ENCODE assay signal across 21 cellular contexts in the genomic region with DNA sequence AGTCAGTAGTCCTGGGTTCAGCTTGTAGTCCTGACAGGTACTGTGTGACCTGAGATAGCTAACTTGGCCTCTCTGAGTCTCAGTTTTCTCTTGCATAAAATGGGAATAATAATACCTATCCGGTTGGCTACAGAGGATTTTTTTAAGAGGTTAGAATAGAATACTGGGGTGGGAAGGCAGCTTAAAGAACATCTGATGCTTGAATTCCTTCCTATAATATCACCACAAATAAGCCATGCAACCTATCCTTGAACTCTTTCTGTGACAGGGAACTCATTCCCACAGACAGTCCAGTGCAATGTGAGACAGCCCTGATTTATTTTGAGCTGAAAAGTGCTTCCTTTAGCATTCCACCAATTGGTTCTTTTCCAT.
DNase-seq lines count a peak whose midpoint lies in the region; ATAC-seq, FAIRE-seq and TF ChIP-seq lines count a peak whose summit lies in the region.
"Had no signal": no experiment of that assay in that cellular context is flagged by ENCODE, and none has a peak within 500 bp of the region (broad histone marks: within the 10 kb centered on the region; RNA-seq: fewer than 3 reads in every experiment).

No MANE protein-coding gene starts in this region.

- no peak for FAIRE-seq in K562 (lab: Jason Lieb, UNC)

- no peak overlapping the region for H3K4me2 ChIP-seq in K562 (ENCODE audit: insufficient read depth, low read length)

- H4K20me1 ChIP-seq in K562 (replicated peaks; ENCODE audit: control insufficient read depth, insufficient read depth, low read length) = no peaks in the 10 kb centered on the region

- in situ Hi-C loops in K562 (cut with MboI) = no loop called here

- peaks cover 7% of the 10 kb centered on the region for H3K4me1 Mint-ChIP-seq in activated CD4-positive, alpha-beta T cell treated with anti-CD3 and anti-CD28 coated beads, Interleukin-2, amount 10 ng/mL, durations not matched to agents 24 days and 14 days
- H3K4me1 Mint-ChIP-seq: CD14-positive monocyte had no signal

- H3K4me1 ChIP-seq in HEK293 (ENCODE audit: control insufficient read depth, insufficient read depth, low read length) = peaks cover 3% of the 10 kb centered on the region; the same call in 1 of the 2 replicates
- H3K4me1 ChIP-seq in K562 (replicated peaks in 1 of 2; ENCODE audit: control insufficient read depth in 2 of 2, insufficient read depth in 2 of 2, low read length in 2 of 2) = peaks cover 0 to 10% of the 10 kb centered on the region in 2 experiments; a peak in 3 of 5 replicates
- H3K4me1 ChIP-seq in suprapubic skin = peaks cover 27% of the 10 kb centered on the region

- 40% methylated on average over 1 of the region's 1 CpG for WGBS in K562 (ENCODE audit: insufficient coverage, low coverage, missing lambda C conversion rate)
- 73% methylated on average over 1 of the region's 1 CpG for WGBS in suprapubic skin

- no peaks in the 10 kb centered on the region for H3K27me3 ChIP-seq in K562 (ENCODE audit: control insufficient read depth in 2 of 2, insufficient read depth in 2 of 2, low read length in 2 of 2)
- no peaks in the 10 kb centered on the region for H3K27me3 ChIP-seq in suprapubic skin
- H3K27me3 ChIP-seq: sigmoid colon had no signal

- CTCF ChIA-PET in HEK293 (lab: Yijun Ruan, JAX) = interaction anchor here (0.7 to 3.1 kb wide), 5 partner anchors 18 to 124 kb away, joined by 3 to 15 read pairs (median 3); no protein-coding TSS in a partner anchor
- CTCF ChIA-PET in K562 (lab: Yijun Ruan, JAX; ENCODE audit: low intra/inter-chr PET ratio) = no interaction called here

- H3K27ac ChIP-seq in HEK293 (ENCODE audit: extremely low read depth, low read depth, low read length) (peak overlapping the region; percentile 55), K562 (ENCODE audit: extremely low read depth, low read depth, low read length) (no peak overlapping the region), suprapubic skin (peak overlapping the region; percentile 54)

- H3K9ac ChIP-seq in K562 (ENCODE audit: insufficient read depth in 1 of 2, low read depth in 2 of 2, low read length in 2 of 2) = no peak overlapping the region

- intact Hi-C loops in K562 (cut with micrococcal nuclease) = no loop called here
- intact Hi-C loops in activated CD4-positive, alpha-beta T cell treated with anti-CD3 and anti-CD28 coated beads, Interleukin-2, amount 10 ng/mL, durations not matched to agents 24 days and 14 days (cut with micrococcal nuclease) = no loop called here

- no peaks in the 10 kb centered on the region for H3K9me3 ChIP-seq in HEK293 (ENCODE audit: control insufficient read depth, insufficient read depth, low read depth, low read length)
- no peaks in the 10 kb centered on the region for H3K9me3 ChIP-seq in K562 (replicated peaks; ENCODE audit: control insufficient read depth, insufficient read depth, low read depth, low read length)
- no peaks in the 10 kb centered on the region for H3K9me3 ChIP-seq in suprapubic skin
- H3K9me3 ChIP-seq: sigmoid colon had no signal

- TF ChIP-seq POLR2A in K562 (conservative IDR thresholded peaks at IDR 0.05) (no peak), suprapubic skin (IDR thresholded peaks at IDR 0.05) (no peak)

- H3K36me3 Mint-ChIP-seq in activated CD4-positive, alpha-beta T cell treated with anti-CD3 and anti-CD28 coated beads, Interleukin-2, amount 10 ng/mL, durations not matched to agents 24 days and 14 days (ENCODE audit: low read depth) = no peaks in the 10 kb centered on the region
- H3K36me3 Mint-ChIP-seq: CD14-positive monocyte; stimulated activated effector memory CD8-positive, alpha-beta T cell treated with anti-CD3 and anti-CD28 coated beads, Interleukin-12 subunit alpha, Interleukin-12 subunit beta, amount 100 ng/mL, for 72 hours had no signal

- H3K36me3 ChIP-seq in HEK293 (ENCODE audit: control insufficient read depth in 2 of 2, insufficient read depth in 1 of 2, low read length in 2 of 2) (no peaks in the 10 kb centered on the region), K562 (ENCODE audit: control insufficient read depth, insufficient read depth, low read length) (no peaks in the 10 kb centered on the region), suprapubic skin (no peaks in the 10 kb centered on the region)

- DNase-seq in K562 (ENCODE audit: extremely low read depth in 1 of 4, low spot score in 3 of 4) = no peak
- DNase-seq in lung microvascular endothelial cell (ENCODE audit: low read depth in 2 of 2) = peak; percentile 46 to 56
- DNase-seq in suprapubic skin (ENCODE audit: low spot score in 2 of 2) = no peak
- DNase-seq in activated CD4-positive, alpha-beta T cell treated with anti-CD3 and anti-CD28 coated beads, Interleukin-2, amount 10 ng/mL, durations not matched to agents 24 days and 14 days = no peak
- no peak for DNase-seq in COLO668 (lab: John Stamatoyannopoulos, UW; ENCODE audit: unreplicated experiment)
- DNase-seq: activated CD4-positive, alpha-beta T cell treated with anti-CD3 and anti-CD28 coated beads for 48 hours; activated naive CD8-positive, alpha-beta T cell treated with anti-CD3 and anti-CD28 coated beads, Interleukin-2, amount 50 U/mL, for 24 hours; activated T-cell treated with anti-CD3 and anti-CD28 coated beads, Interleukin-2, amount 50 U/mL, for 1 hour; DMS79 treated with DMSO at 0.1 percent for 48 hours; H9; NCI-H1105 treated with DMSO at 0.1 percent for 48 hours; NK-92 treated with Interleukin-12 subunit alpha and Interleukin-12 subunit beta, amount 100 ng/mL, for 24 hours; SIG-M5; T-helper 9 cell had no signal

- no peaks in the 10 kb centered on the region for H3K27me3 Mint-ChIP-seq in activated CD4-positive, alpha-beta T cell treated with anti-CD3 and anti-CD28 coated beads, Interleukin-2, amount 10 ng/mL, durations not matched to agents 24 days and 14 days
- H3K27me3 Mint-ChIP-seq: activated naive CD8-positive, alpha-beta T cell treated with anti-CD3 and anti-CD28 coated beads, Interleukin-2, amount 50 U/mL, for 24 hours had no signal

- H3K9me3 Mint-ChIP-seq in activated CD4-positive, alpha-beta T cell treated with anti-CD3 and anti-CD28 coated beads, Interleukin-2, amount 10 ng/mL, durations not matched to agents 24 days and 14 days = peaks cover 7% of the 10 kb centered on the region
- H3K9me3 Mint-ChIP-seq: activated naive CD8-positive, alpha-beta T cell treated with anti-CD3 and anti-CD28 coated beads, Interleukin-2, amount 50 U/mL, for 24 hours; CD14-positive monocyte; H9; neural crest cell; stimulated activated effector memory CD8-positive, alpha-beta T cell treated with anti-CD3 and anti-CD28 coated beads, Interleukin-12 subunit alpha, Interleukin-12 subunit beta, amount 100 ng/mL, for 72 hours had no signal

- H3K4me3 Mint-ChIP-seq in activated CD4-positive, alpha-beta T cell treated with anti-CD3 and anti-CD28 coated beads, Interleukin-2, amount 10 ng/mL, durations not matched to agents 24 days and 14 days = no peak overlapping the region
- H3K4me3 Mint-ChIP-seq: activated naive CD8-positive, alpha-beta T cell treated with anti-CD3 and anti-CD28 coated beads, Interleukin-2, amount 50 U/mL, for 24 hours; CD14-positive monocyte; H9; neural crest cell; stimulated activated effector memory CD8-positive, alpha-beta T cell treated with anti-CD3 and anti-CD28 coated beads, Interleukin-12 subunit alpha, Interleukin-12 subunit beta, amount 100 ng/mL, for 72 hours had no signal

- POLR2A ChIA-PET in HEK293 (lab: Yijun Ruan, JAX) = interaction anchor here (0.8 to 1.8 kb wide), 3 partner anchors 12 to 24 kb away, joined by 3 to 14 read pairs (median 8); no protein-coding TSS in a partner anchor
- POLR2A ChIA-PET in K562 (lab: Yijun Ruan, JAX) = interaction anchor here (1.0 to 1.5 kb wide), 2 partner anchors 9 to 16 kb away, joined by 3 to 4 read pairs; no protein-coding TSS in a partner anchor

- no peak overlapping the region for H2AFZ ChIP-seq in K562 (ENCODE audit: low read depth, low read length)

- no TSS peak for BruUV-seq in K562 (replicated peaks; lab: Mats Ljungman, UMichigan)

- no peaks in the 10 kb centered on the region for H3K79me2 ChIP-seq in K562 (ENCODE audit: control insufficient read depth, insufficient read depth, low read length)

- ATAC-seq in K562 (no peak), esophagus mucosa (no peak)
- ATAC-seq: activated naive CD8-positive, alpha-beta T cell treated with anti-CD3 and anti-CD28 coated beads, Interleukin-2, amount 50 U/mL, for 24 hours; stimulated activated effector memory CD8-positive, alpha-beta T cell treated with anti-CD3 and anti-CD28 coated beads, Interleukin-12 subunit alpha, Interleukin-12 subunit beta, amount 100 ng/mL, for 72 hours had no signal

- TF ChIP-seq RAD21 in K562 (CRISPR knock-in tag; conservative IDR thresholded peaks at IDR 0.05 in 1 of 2, IDR thresholded peaks at IDR 0.05 in 1 of 2) = no peak

- TF ChIP-seq CTCF in HEK293 (tag by site-specific recombination; IDR thresholded peaks at IDR 0.05) (no peak), K562 (IDR thresholded peaks at IDR 0.05 in 2 of 3, conservative IDR thresholded peaks at IDR 0.05 in 1 of 3; ENCODE audit: insufficient read depth in 2 of 3, low read depth in 1 of 3, low read length in 3 of 3) (no peak), suprapubic skin (IDR thresholded peaks at IDR 0.05) (no peak)

- TF ChIP-seq EP300 in K562 (IDR thresholded peaks at IDR 0.05; ENCODE audit: low read length) = no peak
- no peak for TF ChIP-seq EP300 in suprapubic skin (IDR thresholded peaks at IDR 0.05)

- H3K4me3 ChIP-seq in HEK293 (ENCODE audit: low read depth, low read length) (no peak overlapping the region), K562 (no peak overlapping the region), suprapubic skin (no peak overlapping the region)
- H3K4me3 ChIP-seq: lung, sigmoid colon had no signal

- no peaks in the 10 kb centered on the region for H3K9me1 ChIP-seq in K562 (ENCODE audit: control insufficient read depth, insufficient read depth, low read length)

- H3K27ac Mint-ChIP-seq in activated CD4-positive, alpha-beta T cell treated with anti-CD3 and anti-CD28 coated beads, Interleukin-2, amount 10 ng/mL, durations not matched to agents 24 days and 14 days = no peak overlapping the region
- H3K27ac Mint-ChIP-seq: activated naive CD8-positive, alpha-beta T cell treated with anti-CD3 and anti-CD28 coated beads, Interleukin-2, amount 50 U/mL, for 24 hours; H9; stimulated activated effector memory CD8-positive, alpha-beta T cell treated with anti-CD3 and anti-CD28 coated beads, Interleukin-12 subunit alpha, Interleukin-12 subunit beta, amount 100 ng/mL, for 72 hours had no signal

TF ChIP-seq in HEK293, 187 proteins besides CTCF, POLR2A, EP300 and RAD21 (continues in another document):
- TF ChIP-seq ZNF621 (tag by site-specific recombination; IDR thresholded peaks at IDR 0.05) (no peak), ZNF501 (tag by site-specific recombination; IDR thresholded peaks at IDR 0.05) (no peak)

TF ChIP-seq in K562, 482 proteins besides CTCF, POLR2A, EP300 and RAD21:
- no peak for TF ChIP-seq SRSF1 (IDR thresholded peaks at IDR 0.05; ENCODE audit: low read depth, low read length)
- no peak for TF ChIP-seq NR2F6 (CRISPR knock-in tag; IDR thresholded peaks at IDR 0.05)
- peak; percentile 54 for TF ChIP-seq RBM25 (IDR thresholded peaks at IDR 0.05; ENCODE audit: low read depth, low read length, severe bottlenecking)
TF ChIP-seq in K562: peak in this region for 1.

Comparison
In these comparisons a context has a peak if more than half of its experiments do, and no peak if none do; other contexts are left out.
1. DNase-seq: peak in lung microvascular endothelial cell (2 of 2); none in K562 (0 of 4), suprapubic skin (0 of 2), activated CD4-positive, alpha-beta T cell treated with anti-CD3 and anti-CD28 coated beads, Interleukin-2, amount 10 ng/mL, durations not matched to agents 24 days and 14 days (single experiment) and COLO668 (single experiment).